Comparison of ENCODE assay signal across 1 cellular context in genomic region chr2:241645056-241645914, GRCh38.
TF ChIP-seq lines count a peak whose summit lies in the region.

No MANE protein-coding gene starts in this region.

TF ChIP-seq in HepG2, 621 proteins besides CTCF, POLR2A, EP300 and RAD21 (continued from another document and continues in another):
- TF ChIP-seq ARID4A (CRISPR knock-in tag; IDR thresholded peaks at IDR 0.05; ENCODE audit: borderline replicate concordance) (peak; percentile 97), ZNF160 (CRISPR knock-in tag; IDR thresholded peaks at IDR 0.05) (0 out of 2 replicates have a peak, but pooled peaks have one; percentile 57), MIER3 (CRISPR knock-in tag; IDR thresholded peaks at IDR 0.05; ENCODE audit: borderline replicate concordance) (no peak), HDAC6 (IDR thresholded peaks at IDR 0.05; ENCODE audit: low read depth, low read length) (no peak), THAP9 (CRISPR knock-in tag; IDR thresholded peaks at IDR 0.05; ENCODE audit: borderline replicate concordance) (no peak; the same call in 1 of the 2 replicates), SUZ12 (IDR thresholded peaks at IDR 0.05; ENCODE audit: low read depth, low read length) (no peak), ZNF7 (CRISPR knock-in tag; IDR thresholded peaks at IDR 0.05) (peak; percentile 88), ZNF644 (CRISPR knock-in tag; IDR thresholded peaks at IDR 0.05; ENCODE audit: low read depth) (0 out of 2 replicates have a peak, but pooled peaks have one; percentile 38), MTA3 (CRISPR knock-in tag; IDR thresholded peaks at IDR 0.05) (no peak), PREB (CRISPR knock-in tag; IDR thresholded peaks at IDR 0.05) (no peak), BCLAF1 (IDR thresholded peaks at IDR 0.05) (no peak), TERF1 (CRISPR knock-in tag; IDR thresholded peaks at IDR 0.05) (no peak), BRCA1 (CRISPR knock-in tag; IDR thresholded peaks at IDR 0.05) (peak; percentile 43; the same call in 1 of the 2 replicates), E2F1 (CRISPR knock-in tag; IDR thresholded peaks at IDR 0.05) (no peak), ERF (CRISPR knock-in tag; IDR thresholded peaks at IDR 0.05) (no peak), MZF1 (CRISPR knock-in tag; IDR thresholded peaks at IDR 0.05; ENCODE audit: borderline replicate concordance) (no peak), ZNF570 (CRISPR knock-in tag; IDR thresholded peaks at IDR 0.05; ENCODE audit: borderline replicate concordance) (no peak), ZNF569 (CRISPR knock-in tag; IDR thresholded peaks at IDR 0.05; ENCODE audit: borderline replicate concordance) (no peak), ZFP41 (CRISPR knock-in tag; IDR thresholded peaks at IDR 0.05; ENCODE audit: borderline replicate concordance) (peak; percentile 28; the same call in 1 of the 2 replicates), HNRNPK (IDR thresholded peaks at IDR 0.05; ENCODE audit: low read depth, low read length, poor library complexity, severe bottlenecking) (no peak), ZNF431 (CRISPR knock-in tag; IDR thresholded peaks at IDR 0.05; ENCODE audit: borderline replicate concordance, low read depth) (0 out of 2 replicates have a peak, but pooled peaks have one; percentile 29), RARG (CRISPR knock-in tag; IDR thresholded peaks at IDR 0.05; ENCODE audit: low read depth) (no peak), RXRA (CRISPR knock-in tag; IDR thresholded peaks at IDR 0.05) (peak; percentile 77), ZNF251 (CRISPR knock-in tag; IDR thresholded peaks at IDR 0.05) (0 out of 2 replicates have a peak, but pooled peaks have one; percentile 14), ZIK1 (CRISPR knock-in tag; IDR thresholded peaks at IDR 0.05; ENCODE audit: borderline replicate concordance, low read depth) (peak; percentile 76; the same call in 1 of the 2 replicates), RAD51 (IDR thresholded peaks at IDR 0.05; ENCODE audit: borderline replicate concordance) (no peak), MYC (CRISPR knock-in tag; IDR thresholded peaks at IDR 0.05; ENCODE audit: borderline replicate concordance) (peak; percentile 87; the same call in 1 of the 2 replicates), YY1 (IDR thresholded peaks at IDR 0.05; ENCODE audit: insufficient read depth, insufficient replicate concordance, low read depth, low read length) (peak; percentile 33), ZNF776 (CRISPR knock-in tag; IDR thresholded peaks at IDR 0.05) (no peak), TCF7L2 (IDR thresholded peaks at IDR 0.05; ENCODE audit: low read depth, low read length) (no peak), MIXL1 (CRISPR knock-in tag; IDR thresholded peaks at IDR 0.05) (no peak), ZNF597 (CRISPR knock-in tag; IDR thresholded peaks at IDR 0.05) (no peak), CREB3 (CRISPR knock-in tag; IDR thresholded peaks at IDR 0.05) (no peak), RNF2 (conservative IDR thresholded peaks at IDR 0.05; ENCODE audit: low read depth) (no peak), ZMYM3 (CRISPR knock-in tag; IDR thresholded peaks at IDR 0.05) (no peak; the same call in none of the 2 replicates), ZNF354B (CRISPR knock-in tag; IDR thresholded peaks at IDR 0.05) (peak; percentile 76; the same call in 1 of the 2 replicates), ZNF740 (CRISPR knock-in tag; IDR thresholded peaks at IDR 0.05) (no peak), ZNF564 (CRISPR knock-in tag; IDR thresholded peaks at IDR 0.05) (no peak; the same call in 1 of the 2 replicates), EED (CRISPR knock-in tag; IDR thresholded peaks at IDR 0.05) (no peak), ZNF784 (CRISPR knock-in tag; IDR thresholded peaks at IDR 0.05; ENCODE audit: borderline replicate concordance) (no peak), ZNF274 (CRISPR knock-in tag; IDR thresholded peaks at IDR 0.05) (peak; percentile 75; the same call in 1 of the 2 replicates), RFX3 (CRISPR knock-in tag; IDR thresholded peaks at IDR 0.05) (no peak), MEIS1 (CRISPR knock-in tag; IDR thresholded peaks at IDR 0.05; ENCODE audit: borderline replicate concordance) (peak; percentile 67; the same call in 1 of the 2 replicates), ZNF580 (CRISPR knock-in tag; IDR thresholded peaks at IDR 0.05; ENCODE audit: borderline replicate concordance, low read depth) (no peak; the same call in 1 of the 2 replicates)
